ENCODE assay signal across 13 cellular contexts in the genomic region with DNA sequence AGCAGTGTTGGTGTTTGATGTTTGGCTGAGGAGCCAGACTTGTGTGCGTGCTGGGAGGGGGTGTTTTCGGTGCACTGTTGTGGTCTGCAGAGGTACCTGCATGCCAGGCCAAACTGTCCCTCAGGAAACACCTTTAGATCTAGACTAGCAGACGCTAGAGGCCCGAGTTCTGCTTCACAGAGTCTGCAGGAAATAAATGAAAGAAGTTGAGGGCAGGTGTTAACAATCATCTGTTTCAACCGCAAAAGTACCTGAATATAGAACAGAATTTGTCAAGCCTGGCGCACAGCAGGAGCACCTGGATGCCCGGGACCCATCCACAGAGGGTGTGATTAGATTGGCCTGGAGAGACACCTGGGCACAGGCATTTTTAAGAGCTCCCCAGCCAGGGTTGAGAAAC. TPM values are rescaled to one million over a fixed set of nuclear protein-coding genes. Genes with fewer than 3 reads are reported as not detected.
A peak's percentile ranks its signal among the peaks of the same experiment; 100 is the strongest.
DNase-seq lines count a peak whose midpoint lies in the region; ATAC-seq and TF ChIP-seq lines count a peak whose summit lies in the region.
"Had no signal": no experiment of that assay in that cellular context is flagged by ENCODE, and none has a peak within 500 bp of the region (broad histone marks: within the 10 kb centered on the region; RNA-seq: fewer than 3 reads in every experiment).

No MANE protein-coding gene starts in this region.

- H3K27me3 Mint-ChIP-seq in T-helper 17 cell: no peaks in the 10 kb centered on the region

- H3K9me3 ChIP-seq in T-helper 17 cell (ENCODE audit: control insufficient read depth, low read length, poor library complexity, severe bottlenecking): no peaks in the 10 kb centered on the region
- H3K9me3 ChIP-seq: heart right ventricle, psoas muscle had no signal

- H3K4me1 Mint-ChIP-seq in T-helper 17 cell: peaks cover 8% of the 10 kb centered on the region

- H3K36me3 ChIP-seq in GM06990 (ENCODE audit: control insufficient read depth, insufficient read depth, low read length): no peaks in the 10 kb centered on the region
- H3K36me3 ChIP-seq: heart right ventricle had no signal

- H3K27ac Mint-ChIP-seq in T-helper 17 cell: peak overlapping the region; percentile 37

- DNase-seq in GM06990 (ENCODE audit: extremely low read depth, insufficient read length) (peak; percentile 82), T-helper 17 cell (no peak), NOMO-1 treated with dmso at 0.1 percent for 144 hours (lab: John Stamatoyannopoulos, UW; ENCODE audit: unreplicated experiment) (no peak), DMS53 treated with DMSO at 0.1 percent for 48 hours (lab: John Stamatoyannopoulos, UW; ENCODE audit: unreplicated experiment) (no peak), foreskin fibroblast (no peak)
- no peak for DNase-seq in activated CD8-positive, alpha-beta memory T cell treated with anti-CD3 and anti-CD28 coated beads for 24 hours
- DNase-seq: amygdala, DMS 273 treated with DMSO at 0.1 percent for 48 hours, heart right ventricle, psoas muscle, SW 1271 had no signal

- no peak overlapping the region for H3K4me3 ChIP-seq in GM06990 (replicated peaks; ENCODE audit: low read depth, low read length)
- no peak overlapping the region for H3K4me3 ChIP-seq in foreskin fibroblast (ENCODE audit: low read depth in 1 of 2, low read length in 2 of 2)
- H3K4me3 ChIP-seq: heart right ventricle, psoas muscle had no signal

- H3K36me3 Mint-ChIP-seq in T-helper 17 cell (ENCODE audit: low read depth): no peaks in the 10 kb centered on the region

- H3K27me3 ChIP-seq in GM06990 (replicated peaks; ENCODE audit: control insufficient read depth, insufficient read depth, low read length): no peaks in the 10 kb centered on the region

- ATAC-seq in GM19438 (IDR thresholded peaks at IDR 0.05; ENCODE audit: low read depth, unreplicated experiment) (peak; percentile 54), HG03097 (IDR thresholded peaks at IDR 0.05; ENCODE audit: low FRiP score, unreplicated experiment) (peak; percentile 50), T-helper 17 cell (peak; percentile 80)
- ATAC-seq: heart right ventricle, psoas muscle had no signal

- H3K4me3 Mint-ChIP-seq in T-helper 17 cell: peak overlapping the region; percentile 66

- TF ChIP-seq CTCF in GM06990 (IDR thresholded peaks at IDR 0.05; ENCODE audit: insufficient read depth, low read length, poor library complexity, severe bottlenecking) (no peak), foreskin fibroblast (IDR thresholded peaks at IDR 0.05; ENCODE audit: low read depth, low read length) (no peak)

RNA-seq across cellular contexts. Expression of gene REL, which starts 40.5 kb away (rescaled TPM):
- total RNA-seq in T-helper 17 cell: 10 to 100 TPM; 90.9 to 96.2 TPM
